Comparison of ENCODE assay signal across 15 cellular contexts in genomic region chr4:142548491-142548890, GRCh38.
"Had no signal": no experiment of that assay in that cellular context is flagged by ENCODE, and none has a peak within 500 bp of the region (broad histone marks: within the 10 kb centered on the region; RNA-seq: fewer than 3 reads in every experiment).

No MANE protein-coding gene starts in this region.

- H3K27ac ChIP-seq: brain microvascular endothelial cell, vagina had no signal

- H3K4me3 ChIP-seq: lung, skin epidermis, transverse colon, vagina had no signal

- H3K27me3 ChIP-seq: brain microvascular endothelial cell, transverse colon, vagina had no signal

- DNase-seq: activated B cell treated with CpG ODN at 0.5 μM for 24 hours; activated CD8-positive, alpha-beta memory T cell treated with anti-CD3 and anti-CD28 coated beads, Interleukin-2, amount 10 ng/mL, durations not matched to agents 7 days and 5 days; activated T-cell treated with anti-CD3 and anti-CD28 coated beads, Interleukin-2, amount 50 U/mL, for 24 hours; cerebellar nuclear complex; effector CD8-positive, alpha-beta T cell; foreskin melanocyte; immature natural killer cell; midbrain; right cardiac atrium; stimulated activated naive CD8-positive, alpha-beta T cell treated with anti-CD3 and anti-CD28 coated beads, Interleukin-15, Interleukin-2, amounts not matched to agents 100 U/mL and 50 U/mL, for 24 hours; transverse colon had no signal

- H3K36me3 ChIP-seq: brain microvascular endothelial cell, transverse colon, vagina had no signal

- H3K4me1 ChIP-seq: vagina had no signal

- ATAC-seq: activated CD8-positive, alpha-beta memory T cell treated with anti-CD3 and anti-CD28 coated beads, Interleukin-2, amount 10 ng/mL, durations not matched to agents 7 days and 5 days; stimulated activated naive CD8-positive, alpha-beta T cell treated with anti-CD3 and anti-CD28 coated beads, Interleukin-15, Interleukin-2, amounts not matched to agents 100 U/mL and 50 U/mL, for 24 hours had no signal
